9 cellular contexts compared by ENCODE assay signal in genomic region chr1:16152521-16153087, GRCh38. TPM values are rescaled to one million over a fixed set of nuclear protein-coding genes. Genes with fewer than 3 reads are reported as not detected.
DNase-seq lines count a peak whose midpoint lies in the region; ATAC-seq and TF ChIP-seq lines count a peak whose summit lies in the region.
"Had no signal": no experiment of that assay in that cellular context is flagged by ENCODE, and none has a peak within 500 bp of the region (broad histone marks: within the 10 kb centered on the region; RNA-seq: fewer than 3 reads in every experiment).

No MANE protein-coding gene starts in this region.

- no peaks in the 10 kb centered on the region for H4K20me1 ChIP-seq in Karpas-422 (ENCODE audit: insufficient read depth, low read depth, low read length)

- DNase-seq in cardiac muscle cell (ENCODE audit: low read depth in 1 of 2, low spot score in 1 of 2) (peak in 1 of 2 donors; percentile 34), Right ventricle myocardium superior (no peak), epithelial cell of esophagus (ENCODE audit: low read depth) (no peak), mucosa of descending colon (peak; percentile 50 to 77 (median 76)), upper lobe of right lung (no peak), midbrain (lab: John Stamatoyannopoulos, UW) (no peak), Karpas-422 (no peak)
- no peak for DNase-seq in stimulated activated CD4-positive, alpha-beta T cell treated with anti-CD3 and anti-CD28 coated beads, Interleukin-2, amount 100 ng/mL, for 48 hours
- DNase-seq: 8988T had no signal

- intact Hi-C loops in Right ventricle myocardium superior (cut with DNase I): no loop called here
- intact Hi-C loops in mucosa of descending colon (cut with DNase I, micrococcal nuclease): no loop called here
- intact Hi-C loops in upper lobe of right lung (cut with DNase I): no loop called here

- no peak overlapping the region for H3K4me2 ChIP-seq in Karpas-422 (ENCODE audit: low read depth, low read length, poor library complexity, severe bottlenecking)

- H3K27ac ChIP-seq in cardiac muscle cell (peak overlapping the region; percentile 11), upper lobe of right lung (peak overlapping the region; percentile 89), Karpas-422 (ENCODE audit: low read length) (no peak overlapping the region)

- TF ChIP-seq CTCF in cardiac muscle cell (IDR thresholded peaks at IDR 0.05; ENCODE audit: low read depth, low read length): no peak
- TF ChIP-seq CTCF in epithelial cell of esophagus (IDR thresholded peaks at IDR 0.05; ENCODE audit: insufficient read depth, low read depth, low read length, missing control alignments): no peak
- TF ChIP-seq CTCF in mucosa of descending colon (IDR thresholded peaks at IDR 0.05): no peak
- no peak for TF ChIP-seq CTCF in upper lobe of right lung (IDR thresholded peaks at IDR 0.05)

- H3K9ac ChIP-seq in Karpas-422 (ENCODE audit: low read length): no peak overlapping the region

- H3K9me2 ChIP-seq in Karpas-422 (replicated peaks; ENCODE audit: insufficient read depth, low read length): no peaks in the 10 kb centered on the region

- H3K4me1 ChIP-seq in cardiac muscle cell (ENCODE audit: low read depth) (peaks cover 42% of the 10 kb centered on the region), mucosa of descending colon (ENCODE audit: low read depth) (peaks cover 23% of the 10 kb centered on the region), upper lobe of right lung (peaks cover 50% of the 10 kb centered on the region), Karpas-422 (ENCODE audit: low read length) (no peaks in the 10 kb centered on the region)

- no peak overlapping the region for H2AFZ ChIP-seq in Karpas-422 (ENCODE audit: low read length)

- H3K9me3 ChIP-seq in cardiac muscle cell (ENCODE audit: low read depth) (no peaks in the 10 kb centered on the region), mucosa of descending colon (no peaks in the 10 kb centered on the region), upper lobe of right lung (no peaks in the 10 kb centered on the region), Karpas-422 (ENCODE audit: low read length) (no peaks in the 10 kb centered on the region)

- ATAC-seq in Right ventricle myocardium superior (ENCODE audit: poor library complexity) (no peak), mucosa of descending colon (peak; percentile 19), upper lobe of right lung (no peak)

- H3K4me3 ChIP-seq in cardiac muscle cell (no peak overlapping the region), epithelial cell of esophagus (ENCODE audit: low read length) (peak overlapping the region; percentile 92), mucosa of descending colon (no peak overlapping the region), upper lobe of right lung (peak overlapping the region; percentile 62), Karpas-422 (ENCODE audit: low read length) (no peak overlapping the region)

- H3K79me2 ChIP-seq in Karpas-422 (ENCODE audit: low read length): no peaks in the 10 kb centered on the region

- H3K36me3 ChIP-seq in cardiac muscle cell (peaks cover 7% of the 10 kb centered on the region), mucosa of descending colon (ENCODE audit: low read depth) (no peaks in the 10 kb centered on the region), upper lobe of right lung (peaks cover 29% of the 10 kb centered on the region), Karpas-422 (ENCODE audit: insufficient read depth, low read length) (no peaks in the 10 kb centered on the region)

- no peaks in the 10 kb centered on the region for H3K27me3 ChIP-seq in cardiac muscle cell
- no peaks in the 10 kb centered on the region for H3K27me3 ChIP-seq in upper lobe of right lung
- H3K27me3 ChIP-seq in Karpas-422 (ENCODE audit: low read length): no peaks in the 10 kb centered on the region

RNA-seq across cellular contexts. Expression of gene EPHA2, which starts 3.3 kb away (rescaled TPM):
- 21.6 and 26.2 TPM in 2 replicates for total RNA-seq in cardiac muscle cell
- polyA plus RNA-seq in cardiac muscle cell: 9.8 and 14.0 TPM in 2 replicates
- total RNA-seq in Right ventricle myocardium superior: 7.3 TPM
- total RNA-seq in mucosa of descending colon: 10 to 100 TPM; 36.8 to 43.5 (median 43.5) TPM
- total RNA-seq in upper lobe of right lung: 44.8 TPM
- not detected in 2 replicates for total RNA-seq in Karpas-422 (2014; rRNA removed; shearing (Covaris generic); ENCODE audit: low replicate concordance)

RNA-seq across cellular contexts. Expression of gene ARHGEF19, which starts 59.8 kb away (rescaled TPM):
- 3.5 and 4.0 TPM in 2 replicates for total RNA-seq in cardiac muscle cell
- 6.7 and 11.6 TPM in 2 replicates for polyA plus RNA-seq in cardiac muscle cell
- total RNA-seq in Right ventricle myocardium superior: 1.8 TPM
- 10 to 100 TPM in 1 of 3 donors, 1 to 10 TPM in 2; 5.3 to 13.3 (median 9.0) TPM for total RNA-seq in mucosa of descending colon
- 11.9 TPM for total RNA-seq in upper lobe of right lung
- total RNA-seq in Karpas-422 (2014; rRNA removed; shearing (Covaris generic); ENCODE audit: low replicate concordance): 2.2 and 2.5 TPM in 2 replicates

Comparison
In these comparisons a context has a peak if more than half of its experiments do, and no peak if none do; other contexts are left out.
1. DNase-seq: peak in mucosa of descending colon (3 of 3); none in Right ventricle myocardium superior (single experiment), epithelial cell of esophagus (single experiment), upper lobe of right lung (single experiment), midbrain (single experiment), Karpas-422 (single experiment) and stimulated activated CD4-positive, alpha-beta T cell treated with anti-CD3 and anti-CD28 coated beads, Interleukin-2, amount 100 ng/mL, for 48 hours (0 of 2).
2. H3K4me3 ChIP-seq: peak in epithelial cell of esophagus (single experiment) and upper lobe of right lung (single experiment); none in cardiac muscle cell (single experiment), mucosa of descending colon (single experiment) and Karpas-422 (single experiment).